9 cellular contexts compared by ENCODE assay signal in genomic region chr6:111113731-111114438, GRCh38. TPM values are rescaled to one million over a fixed set of nuclear protein-coding genes. Genes with fewer than 3 reads are reported as not detected.
A peak's percentile ranks its signal among the peaks of the same experiment; 100 is the strongest.
DNase-seq lines count a peak whose midpoint lies in the region; ATAC-seq, FAIRE-seq and TF ChIP-seq lines count a peak whose summit lies in the region.
"Had no signal": no experiment of that assay in that cellular context is flagged by ENCODE, and none has a peak within 500 bp of the region (broad histone marks: within the 10 kb centered on the region; RNA-seq: fewer than 3 reads in every experiment).

No MANE protein-coding gene starts in this region.

- FAIRE-seq in K562 (lab: Jason Lieb, UNC), result no peak

- H3K4me1 ChIP-seq in DND-41 (ENCODE audit: insufficient read depth, low read length) (peaks cover 35% of the 10 kb centered on the region), NT2/D1 (ENCODE audit: insufficient read depth, insufficient read length) (no peaks in the 10 kb centered on the region), K562 (replicated peaks in 1 of 2; ENCODE audit: control insufficient read depth in 2 of 2, insufficient read depth in 2 of 2, low read length in 2 of 2) (no peaks in the 10 kb centered on the region; a peak in 1 of 5 replicates), lung (ENCODE audit: control insufficient read depth in 2 of 2, insufficient read depth in 2 of 2, low read length in 2 of 2) (no peaks in the 10 kb centered on the region)
- H3K4me1 ChIP-seq: HAP-1 had no signal

- whole genome bisulfite sequencing in K562 (ENCODE audit: insufficient coverage, low coverage, missing lambda C conversion rate), result 0% methylated on average over 6 of the region's 6 CpGs
- 11 to 20% methylated on average over 6 of the region's 6 CpGs for WGBS in lung, 2 donors

- H3K27ac ChIP-seq in DND-41 (ENCODE audit: low read length) (peak overlapping the region; percentile 66), K562 (ENCODE audit: extremely low read depth, low read depth, low read length) (no peak overlapping the region), lung (ENCODE audit: low read depth in 1 of 2, low read length in 1 of 2) (peak overlapping the region; percentile 52 to 81)

- ATAC-seq in DND-41 (ENCODE audit: insufficient read depth, low read depth) (peak; percentile 67), K562 (peak; percentile 38; the same call in 1 of the 3 replicates), lung (ENCODE audit: insufficient read depth, low FRiP score) (peak; percentile 71)

- H3K79me2 ChIP-seq in DND-41 (ENCODE audit: insufficient read depth, low read length) (no peaks in the 10 kb centered on the region), K562 (ENCODE audit: control insufficient read depth, insufficient read depth, low read length) (no peaks in the 10 kb centered on the region)

- H3K27me3 ChIP-seq in DND-41 (ENCODE audit: insufficient read depth, low read length, poor library complexity) (no peaks in the 10 kb centered on the region), NT2/D1 (ENCODE audit: insufficient read depth, insufficient read length) (no peaks in the 10 kb centered on the region), K562 (ENCODE audit: control insufficient read depth in 2 of 2, insufficient read depth in 2 of 2, low read length in 2 of 2) (peaks cover 3 to 11% of the 10 kb centered on the region in 2 experiments; a peak in 4 of 5 replicates), lung (ENCODE audit: control insufficient read depth, insufficient read depth) (no peaks in the 10 kb centered on the region)

- TF ChIP-seq EP300 in K562 (IDR thresholded peaks at IDR 0.05; ENCODE audit: low read length), result no peak

- no peak for TF ChIP-seq RAD21 in K562 (CRISPR knock-in tag; conservative IDR thresholded peaks at IDR 0.05 in 1 of 2, IDR thresholded peaks at IDR 0.05 in 1 of 2)

- H3K9me1 ChIP-seq in K562 (ENCODE audit: control insufficient read depth, insufficient read depth, low read length), result no peaks in the 10 kb centered on the region

- CTCF ChIA-PET in K562 (lab: Yijun Ruan, JAX; ENCODE audit: low intra/inter-chr PET ratio), result no interaction called here

- intact Hi-C loops in K562 (cut with micrococcal nuclease), result no loop called here

- H3K4me2 ChIP-seq in DND-41 (ENCODE audit: insufficient read depth, low read length) (peak overlapping the region; percentile 37), K562 (ENCODE audit: insufficient read depth, low read length) (no peak overlapping the region)

- no peak overlapping the region for H3K4me3 ChIP-seq in DND-41 (ENCODE audit: low read depth in 1 of 2, low read length in 2 of 2)
- no peak overlapping the region for H3K4me3 ChIP-seq in NT2/D1 (ENCODE audit: insufficient read length, low read depth)
- H3K4me3 ChIP-seq in K562, result no peak overlapping the region
- no peak overlapping the region for H3K4me3 ChIP-seq in lung
- H3K4me3 ChIP-seq: HAP-1 had no signal

- H4K20me1 ChIP-seq in DND-41 (ENCODE audit: insufficient read depth, low read length) (no peaks in the 10 kb centered on the region), K562 (replicated peaks; ENCODE audit: control insufficient read depth, insufficient read depth, low read length) (no peaks in the 10 kb centered on the region)

- H3K9me3 ChIP-seq in DND-41 (ENCODE audit: insufficient read depth, low read length, severe bottlenecking), result no peaks in the 10 kb centered on the region
- no peaks in the 10 kb centered on the region for H3K9me3 ChIP-seq in NT2/D1 (ENCODE audit: insufficient read depth, low read length)
- no peaks in the 10 kb centered on the region for H3K9me3 ChIP-seq in K562 (replicated peaks; ENCODE audit: control insufficient read depth, insufficient read depth, low read depth, low read length)
- no peaks in the 10 kb centered on the region for H3K9me3 ChIP-seq in lung (ENCODE audit: control insufficient read depth in 2 of 2, insufficient read depth in 1 of 2, low read length in 1 of 2)
- H3K9me3 ChIP-seq: HAP-1 had no signal

- H3K9ac ChIP-seq in DND-41 (ENCODE audit: low read depth, low read length) (peak overlapping the region; percentile 6; the same call in 1 of the 2 replicates), NT2/D1 (ENCODE audit: insufficient read length, low read depth) (no peak overlapping the region), K562 (ENCODE audit: insufficient read depth in 1 of 2, low read depth in 2 of 2, low read length in 2 of 2) (no peak overlapping the region)

- in situ Hi-C loops in K562 (cut with MboI) (no loop called here), ACHN (cut with HindIII; ENCODE audit: low pct_ligation_motif_present, low pct_unique_long_range_greater_than_20kb, low sequenced_read_pairs) (no loop called here)

- DNase-seq in DND-41 (peak; percentile 44), NT2/D1 (ENCODE audit: low read depth, low spot score) (peak; percentile 15), K562 (ENCODE audit: extremely low read depth in 1 of 4, low spot score in 3 of 4) (peak in 1 of 4 experiments; percentile 20), lung (ENCODE audit: low spot score) (no peak), superior temporal gyrus (ENCODE audit: extremely low spot score) (peak; percentile 35), D341Med (ENCODE audit: low spot score) (no peak), ACHN (no peak), NK-92 (lab: John Stamatoyannopoulos, UW; ENCODE audit: unreplicated experiment) (no peak)

- BruUV-seq in K562 (replicated peaks; lab: Mats Ljungman, UMichigan), result no TSS peak

- H2AFZ ChIP-seq in DND-41 (ENCODE audit: low read depth, low read length), result peak overlapping the region; percentile 60
- no peak overlapping the region for H2AFZ ChIP-seq in K562 (ENCODE audit: low read depth, low read length)

- TF ChIP-seq POLR2A in K562 (conservative IDR thresholded peaks at IDR 0.05), result no peak

- POLR2A ChIA-PET in K562 (lab: Yijun Ruan, JAX), result interaction anchor here (1.5 kb wide), 1 partner anchor 15 kb away, joined by 3 read pairs; no protein-coding TSS in a partner anchor

- TF ChIP-seq CTCF in DND-41 (IDR thresholded peaks at IDR 0.05; ENCODE audit: borderline replicate concordance, extremely low read depth, low read length, poor library complexity, severe bottlenecking) (no peak), K562 (IDR thresholded peaks at IDR 0.05 in 2 of 3, conservative IDR thresholded peaks at IDR 0.05 in 1 of 3; ENCODE audit: insufficient read depth in 2 of 3, low read depth in 1 of 3, low read length in 3 of 3) (no peak), lung (IDR thresholded peaks at IDR 0.05; ENCODE audit: control extremely low read depth, extremely low read depth) (no peak)

- H3K36me3 ChIP-seq in DND-41 (ENCODE audit: insufficient read depth, low read length), result no peaks in the 10 kb centered on the region
- no peaks in the 10 kb centered on the region for H3K36me3 ChIP-seq in NT2/D1 (ENCODE audit: insufficient read depth, insufficient read length, low read length)
- H3K36me3 ChIP-seq in K562 (ENCODE audit: control insufficient read depth, insufficient read depth, low read length), result no peaks in the 10 kb centered on the region
- H3K36me3 ChIP-seq in lung (ENCODE audit: control insufficient read depth in 2 of 2, insufficient read depth in 2 of 2, low read length in 2 of 2), result no peaks in the 10 kb centered on the region
- H3K36me3 ChIP-seq: HAP-1 had no signal

TF ChIP-seq in K562, 482 proteins besides CTCF, POLR2A, EP300 and RAD21 (continues in another document):
- TF ChIP-seq MAFF (IDR thresholded peaks at IDR 0.05; ENCODE audit: low read length) (peak; percentile 95), C11orf30 (IDR thresholded peaks at IDR 0.05; ENCODE audit: low read depth) (peak; percentile 98), MAFK (IDR thresholded peaks at IDR 0.05; ENCODE audit: low read length) (peak; percentile 95), SRSF7 (optimal IDR thresholded peaks at IDR 0.05; ENCODE audit: low read depth, low read length) (no peak), ZNF316 (IDR thresholded peaks at IDR 0.05) (peak; percentile 98), FOXA3 (CRISPR knock-in tag; conservative IDR thresholded peaks at IDR 0.05 in 1 of 2, IDR thresholded peaks at IDR 0.05 in 1 of 2) (no peak), RCOR1 (IDR thresholded peaks at IDR 0.05; ENCODE audit: borderline replicate concordance in 1 of 2, low read depth in 2 of 2, low read length in 2 of 2) (peak in 1 of 2 experiments; percentile 6; a peak in 1 of 4 replicates), MAFG (tag; conservative IDR thresholded peaks at IDR 0.05) (peak; percentile 97), PHF20 (IDR thresholded peaks at IDR 0.05; ENCODE audit: partially characterized antibody) (no peak), ZNF696 (CRISPR knock-in tag; conservative IDR thresholded peaks at IDR 0.05) (no peak)

RNA-seq across cellular contexts. Expression of gene SLC16A10, which starts 26.6 kb away (rescaled TPM):
- total RNA-seq in K562 (2011; cell fraction: chromatin; rRNA removed; ENCODE audit: low replicate concordance), result 0.81 and 1.3 TPM in 2 replicates
- total RNA-seq in K562 (2011; cell fraction: nucleolus; rRNA removed), result 0.33 and 1.4 TPM in 2 replicates
- total RNA-seq in K562 (2011; cell fraction: nucleoplasm; rRNA removed), result 0.38 and 2.0 TPM in 2 replicates
- total RNA-seq in K562 (2014; rRNA removed) (not detected in 2 replicates), K562 (2014; rRNA removed; fragmentation: Illumina TruSeq; extraction: Trizol) (0.07 and 0.26 TPM in 2 replicates), K562 (2015; rRNA removed; fragmentation: Illumina TruSeq; extraction: Trizol) (not detected in 2 replicates), K562 (2021) (0.02 and 0.34 TPM in 2 replicates), lung (10 to 100 TPM in 1 of 2 donors, 1 to 10 TPM in 1; 9.2 to 10.5 TPM)
- polyA plus RNA-seq in K562 (2011; rRNA removed) (0.07 and 0.54 TPM in 2 replicates), K562 (2014; fragmentation: Illumina TruSeq; extraction: Trizol) (0.21 and 0.25 TPM in 2 replicates), K562 (2014; fragmentation: Nextera tagmentation; extraction: Ambion mirVana) (not detected), K562 (2014; rRNA removed) (0.24 TPM in 1 of 2 replicates, not detected in the other), lung (10 to 100 TPM in 1 of 2 donors, 1 to 10 TPM in 1; 2.0 to 10.0 TPM)
- 0.40 TPM in 1 of 2 replicates, not detected in the other for polyA plus RNA-seq in K562 (2011; cell fraction: cytosol; rRNA removed)
- 0.21 and 0.40 TPM in 2 replicates for polyA plus RNA-seq in K562 (2011; cell fraction: nucleus; rRNA removed)
- 0.03 and 0.08 TPM in 2 replicates for polyA plus RNA-seq in K562 (2012)
- polyA minus RNA-seq in K562 (2011; rRNA and poly(A)+ RNA removed), result 1.3 TPM in 1 of 2 replicates, not detected in the other
- not detected in 2 replicates for polyA minus RNA-seq in K562 (2011; cell fraction: cytosol; rRNA and poly(A)+ RNA removed)
- not detected in 2 replicates for polyA minus RNA-seq in K562 (2011; cell fraction: nucleus; rRNA and poly(A)+ RNA removed)

Comparison
In these comparisons a context has a peak if more than half of its experiments do, and no peak if none do; other contexts are left out.
1. DNase-seq: peak in DND-41 (single experiment), NT2/D1 (single experiment) and superior temporal gyrus (single experiment); none in lung (single experiment), D341Med (single experiment), ACHN (single experiment) and NK-92 (single experiment).
2. Peak in every context shown above with its lines, with median percentiles within 50 percentile points of each other: ATAC-seq.